ENCODE assay signal across 13 cellular contexts in the genomic region with DNA sequence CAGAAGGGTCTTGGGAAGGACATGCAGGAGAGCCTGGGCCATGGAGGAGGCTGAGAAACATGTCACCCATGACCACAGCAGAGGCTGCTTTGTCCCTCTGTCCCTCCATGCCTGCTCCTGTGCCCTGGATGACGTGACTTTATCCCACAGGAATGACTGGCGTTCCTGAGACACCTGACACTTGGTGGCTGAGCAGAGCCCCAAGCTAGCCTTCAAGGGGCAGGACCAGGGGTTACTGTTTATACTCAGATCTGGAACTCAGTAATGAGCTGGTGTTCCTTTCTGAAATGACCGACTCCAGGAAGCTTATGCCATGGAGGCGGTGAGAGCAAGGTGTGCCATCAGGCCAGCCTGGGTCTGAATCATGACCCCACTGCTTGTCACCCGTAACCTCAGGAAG.
"Had no signal": no experiment of that assay in that cellular context is flagged by ENCODE, and none has a peak within 500 bp of the region (broad histone marks: within the 10 kb centered on the region; RNA-seq: fewer than 3 reads in every experiment).

No MANE protein-coding gene starts in this region.

- H3K4me3 Mint-ChIP-seq: activated T-helper 1 cell treated with anti-CD3 and anti-CD28 coated beads, Interleukin-12 subunit alpha, Interleukin-12 subunit beta, Interleukin-2, Interleukin-4 antibody, amounts not matched to agents 30 ng/mL and 10 ng/mL and 1 ng/mL, durations not matched to agents 14 hours and 24 hours and 36 hours; natural killer cell had no signal

- H3K4me3 ChIP-seq: adrenal gland, coronary artery, lower lobe of right lung, mucosa of descending colon, SJSA1 had no signal

- H3K27ac ChIP-seq: adrenal gland, coronary artery, lower lobe of right lung, SJSA1 had no signal

- H3K36me3 ChIP-seq: adrenal gland, lower lobe of right lung, SJSA1 had no signal

- DNase-seq: activated CD4-positive, alpha-beta T cell treated with anti-CD3 and anti-CD28 coated beads for 4 hours; activated naive CD4-positive, alpha-beta T cell treated with anti-CD3 and anti-CD28 coated beads, Interleukin-2, amount 50 U/mL, for 16 hours; adrenal gland; central memory CD4-positive, alpha-beta T cell; effector CD4-positive, alpha-beta T cell; lower lobe of right lung; mucosa of descending colon; natural killer cell; SW 1271; T1000 had no signal

- ATAC-seq: mucosa of descending colon, natural killer cell had no signal

- H3K27me3 ChIP-seq: adrenal gland, SJSA1 had no signal

- H3K9me3 Mint-ChIP-seq: activated T-helper 1 cell treated with anti-CD3 and anti-CD28 coated beads, Interleukin-12 subunit alpha, Interleukin-12 subunit beta, Interleukin-2, Interleukin-4 antibody, amounts not matched to agents 30 ng/mL and 10 ng/mL and 1 ng/mL, durations not matched to agents 14 hours and 24 hours and 36 hours; natural killer cell had no signal

- H3K4me1 ChIP-seq: adrenal gland, SJSA1 had no signal

- H3K4me1 Mint-ChIP-seq: natural killer cell had no signal

- H3K36me3 Mint-ChIP-seq: natural killer cell had no signal

- H3K27ac Mint-ChIP-seq: activated T-helper 1 cell treated with anti-CD3 and anti-CD28 coated beads, Interleukin-12 subunit alpha, Interleukin-12 subunit beta, Interleukin-2, Interleukin-4 antibody, amounts not matched to agents 30 ng/mL and 10 ng/mL and 1 ng/mL, durations not matched to agents 14 hours and 24 hours and 36 hours; natural killer cell had no signal

- H3K9me3 ChIP-seq: adrenal gland, lower lobe of right lung, mucosa of descending colon, SJSA1 had no signal
